ENCODE assay signal across 24 cellular contexts in genomic region chr18:76668119-76668518, GRCh38.
"Had no signal": no experiment of that assay in that cellular context is flagged by ENCODE, and none has a peak within 500 bp of the region (broad histone marks: within the 10 kb centered on the region; RNA-seq: fewer than 3 reads in every experiment).

No MANE protein-coding gene starts in this region.

- H3K36me3 Mint-ChIP-seq: T-cell had no signal

- H3K4me3 Mint-ChIP-seq: T-cell had no signal

- H3K9me3 Mint-ChIP-seq: T-cell had no signal

- ATAC-seq: PC-3, T-cell had no signal

- H3K4me1 Mint-ChIP-seq: T-cell had no signal

- H3K9ac ChIP-seq: SK-N-SH had no signal

- H3K9me3 ChIP-seq: SK-N-SH had no signal

- DNase-seq: KBM-7; MV-4-11; NCI-H1048; NCI-H1105; NCI-H1417; NCI-H1436 treated with DMSO at 0.1 percent for 48 hours; NCI-H1694; NCI-H187 treated with DMSO at 0.1 percent for 48 hours; NCI-H2029 treated with DMSO at 0.1 percent for 48 hours; NCI-H2107; NCI-H2171; NCI-H226; NCI-H446; NCI-H510A; NCI-H524 treated with DMSO at 0.1 percent for 48 hours; NCI-H69; NCI-H774; NK-92 treated with Interleukin-12 subunit alpha and Interleukin-12 subunit beta, amount 100 ng/mL, for 24 hours; PC-3; SHP77; SK-N-SH; SW 1271; T-cell had no signal

- H3K4me2 ChIP-seq: SK-N-SH had no signal

- H3K27ac Mint-ChIP-seq: T-cell had no signal

- H3K27ac ChIP-seq: RWPE1 had no signal
